24 cellular contexts compared by ENCODE assay signal in genomic region chr6:119197271-119197670, GRCh38.
"Had no signal": no experiment of that assay in that cellular context is flagged by ENCODE, and none has a peak within 500 bp of the region (broad histone marks: within the 10 kb centered on the region; RNA-seq: fewer than 3 reads in every experiment).

No MANE protein-coding gene starts in this region.

- H3K4me3 ChIP-seq: hepatocyte, lower lobe of right lung, tibial nerve had no signal

- H3K4me3 Mint-ChIP-seq: activated CD4-positive, alpha-beta T cell treated with anti-CD3 and anti-CD28 coated beads, Interleukin-2, amount 10 ng/mL, durations not matched to agents 24 days and 14 days; activated CD8-positive, alpha-beta T cell treated with anti-CD3 and anti-CD28 coated beads, Interleukin-2, amount 10 ng/mL, durations not matched to agents 7 days and 5 days; nephron had no signal

- FAIRE-seq: keratinocyte, urothelium cell line had no signal

- ATAC-seq: activated CD8-positive, alpha-beta T cell treated with anti-CD3 and anti-CD28 coated beads, Interleukin-2, amount 10 ng/mL, durations not matched to agents 7 days and 5 days; activated naive CD4-positive, alpha-beta T cell treated with anti-CD3 and anti-CD28 coated beads, Interleukin-2, amount 50 U/mL, for 72 hours; foreskin keratinocyte; lower lobe of right lung had no signal

- H3K4me1 Mint-ChIP-seq: activated CD4-positive, alpha-beta T cell treated with anti-CD3 and anti-CD28 coated beads, Interleukin-2, amount 10 ng/mL, durations not matched to agents 24 days and 14 days had no signal

- H3K4me1 ChIP-seq: foreskin keratinocyte, lower lobe of right lung, tibial nerve had no signal

- H3K9me3 Mint-ChIP-seq: activated CD4-positive, alpha-beta T cell treated with anti-CD3 and anti-CD28 coated beads, Interleukin-2, amount 10 ng/mL, durations not matched to agents 24 days and 14 days; activated naive CD4-positive, alpha-beta T cell treated with anti-CD3 and anti-CD28 coated beads, Interleukin-2, amount 50 U/mL, for 72 hours; nephron had no signal

- H3K27me3 ChIP-seq: foreskin keratinocyte, hepatocyte, tibial nerve had no signal

- DNase-seq: activated CD4-positive, alpha-beta T cell treated with anti-CD3 and anti-CD28 coated beads, Interleukin-2, amount 10 ng/mL, durations not matched to agents 24 days and 14 days; activated CD4-positive, CD25-positive, alpha-beta regulatory T cell; activated CD8-positive, alpha-beta memory T cell treated with anti-CD3 and anti-CD28 coated beads, Interleukin-2, amount 50 U/mL, for 48 hours; activated CD8-positive, alpha-beta T cell treated with anti-CD3 and anti-CD28 coated beads, Interleukin-2, amount 10 ng/mL, durations not matched to agents 7 days and 5 days; activated effector memory CD4-positive, alpha-beta T cell treated with anti-CD3 and anti-CD28 coated beads, Interleukin-2, amount 50 U/mL, for 16 hours; activated T-cell treated with anti-CD3 and anti-CD28 coated beads, Interleukin-2, amount 50 U/mL, for 48 hours; amniotic stem cell; dermis blood vessel endothelial cell; effector memory CD4-positive, alpha-beta T cell; foreskin keratinocyte; lower lobe of right lung; midbrain; occipital lobe; retina; stimulated activated naive CD4-positive, alpha-beta T cell treated with Interleukin-2 at 50 U/mL for 16 hours; T-helper 1 cell; T-helper 9 cell had no signal

- H3K27me3 Mint-ChIP-seq: activated CD4-positive, alpha-beta T cell treated with anti-CD3 and anti-CD28 coated beads, Interleukin-2, amount 10 ng/mL, durations not matched to agents 24 days and 14 days had no signal

- H3K27ac Mint-ChIP-seq: activated CD4-positive, alpha-beta T cell treated with anti-CD3 and anti-CD28 coated beads, Interleukin-2, amount 10 ng/mL, durations not matched to agents 24 days and 14 days; activated CD8-positive, alpha-beta T cell treated with anti-CD3 and anti-CD28 coated beads, Interleukin-2, amount 10 ng/mL, durations not matched to agents 7 days and 5 days; nephron had no signal

- H3K9me3 ChIP-seq: lower lobe of right lung, tibial nerve had no signal

- H3K27ac ChIP-seq: epithelial cell of prostate, foreskin keratinocyte, hepatocyte, lower lobe of right lung, tibial nerve had no signal
